In the genomic region with DNA sequence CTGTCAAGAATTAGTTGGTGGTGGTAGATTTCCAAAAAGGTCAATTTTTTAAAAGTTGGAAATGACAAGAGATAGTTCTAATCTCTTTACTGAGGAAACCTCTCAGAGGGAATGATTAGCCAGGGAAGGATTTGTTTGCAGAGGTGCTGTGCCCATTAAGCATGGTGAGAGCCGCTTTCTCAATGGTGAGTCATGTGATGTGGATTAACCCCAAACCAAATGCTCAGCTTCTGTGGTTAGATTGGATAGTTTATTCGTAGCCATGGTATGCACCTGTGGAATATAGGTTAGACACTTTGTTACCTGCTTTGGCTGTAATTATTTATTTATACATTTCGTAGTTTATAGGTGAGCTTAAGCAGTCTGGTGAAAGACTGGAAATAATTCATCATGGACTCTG, we compare ENCODE assay signal across 1 cellular context.
TF ChIP-seq lines count a peak whose summit lies in the region.

No MANE protein-coding gene starts in this region.

TF ChIP-seq in HepG2, 621 proteins besides CTCF, POLR2A, EP300 and RAD21:
- TF ChIP-seq FOSL2 (CRISPR knock-in tag; IDR thresholded peaks at IDR 0.05): peak; percentile 70
- TF ChIP-seq TOPORS (CRISPR knock-in tag; IDR thresholded peaks at IDR 0.05): no peak
- no peak for TF ChIP-seq ZNF678 (CRISPR knock-in tag; IDR thresholded peaks at IDR 0.05)
